In the genomic region with DNA sequence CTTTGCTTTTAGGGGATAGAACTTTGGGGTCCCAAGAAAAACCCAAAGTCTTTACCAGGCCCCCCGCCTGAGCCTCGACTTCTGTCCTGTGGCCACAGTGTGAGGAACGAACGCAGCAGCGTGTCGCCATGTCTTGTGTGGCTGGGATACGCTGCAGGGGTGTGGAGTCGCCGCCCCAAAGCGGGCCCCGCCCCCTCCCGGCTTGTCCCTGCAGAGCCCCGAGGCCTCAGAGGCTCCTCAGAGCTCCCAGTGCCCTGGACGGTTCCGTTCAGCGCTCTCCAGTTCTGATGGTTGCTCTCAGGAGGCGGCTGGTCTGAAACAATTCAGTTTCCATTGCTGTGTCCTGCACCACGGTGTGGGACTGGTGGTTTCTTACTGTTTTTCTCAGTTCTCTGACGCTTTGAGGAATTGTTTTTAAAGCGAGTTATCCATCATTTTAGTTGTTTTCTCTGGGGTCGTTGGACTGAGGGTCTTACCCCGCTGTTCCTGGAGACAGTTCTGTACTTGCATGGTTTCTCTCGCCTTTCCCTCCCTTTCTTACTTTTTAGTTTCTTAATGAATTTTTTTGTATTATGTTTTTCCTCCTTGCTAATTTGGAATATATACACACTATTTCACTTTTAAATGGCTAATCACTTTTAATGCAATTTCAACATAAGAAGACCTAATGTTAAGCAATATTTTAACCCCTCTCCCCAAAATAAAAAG, we compare ENCODE assay signal across 7 cellular contexts. TPM values are rescaled to one million over a fixed set of nuclear protein-coding genes. Genes with fewer than 3 reads are reported as not detected.
DNase-seq lines count a peak whose midpoint lies in the region; ATAC-seq and TF ChIP-seq lines count a peak whose summit lies in the region.
"Had no signal": no experiment of that assay in that cellular context is flagged by ENCODE, and none has a peak within 500 bp of the region (broad histone marks: within the 10 kb centered on the region; RNA-seq: fewer than 3 reads in every experiment).

No MANE protein-coding gene starts in this region.

- 32% methylated on average over 16 of the region's 23 CpGs for WGBS in smooth muscle cell (ENCODE audit: low lambda C conversion rate)
- 83 to 86% methylated on average over 4 to 7 of the region's 23 CpGs for WGBS in gastroesophageal sphincter (ENCODE audit: low coverage in 1 of 2), 2 donors

- H3K9me3 Mint-ChIP-seq in CD8-positive, alpha-beta T cell: no peaks in the 10 kb centered on the region
- H3K9me3 Mint-ChIP-seq in effector memory CD8-positive, alpha-beta T cell: no peaks in the 10 kb centered on the region

- peak overlapping the region; percentile 81 for H2AFZ ChIP-seq in smooth muscle cell (ENCODE audit: low read depth)

- no peak for TF ChIP-seq CTCF in CD8-positive, alpha-beta T cell (IDR thresholded peaks at IDR 0.05)
- TF ChIP-seq CTCF in smooth muscle cell (IDR thresholded peaks at IDR 0.05; ENCODE audit: borderline replicate concordance, insufficient read depth, poor library complexity, severe bottlenecking): no peak
- TF ChIP-seq CTCF in gastroesophageal sphincter (IDR thresholded peaks at IDR 0.05): no peak
- TF ChIP-seq CTCF in omental fat pad (IDR thresholded peaks at IDR 0.05): no peak

- peak; percentile 41 to 82 (median 72) for DNase-seq in CD8-positive, alpha-beta T cell
- DNase-seq in T-helper 9 cell: peak; percentile 51
- peak; percentile 30 to 48 (median 37) for DNase-seq in effector memory CD8-positive, alpha-beta T cell
- DNase-seq in smooth muscle cell (lab: John Stamatoyannopoulos, UW; ENCODE audit: unreplicated experiment): peak; percentile 32
- DNase-seq in omental fat pad (ENCODE audit: low spot score): no peak

- H3K36me3 ChIP-seq in CD8-positive, alpha-beta T cell (ENCODE audit: insufficient read depth, low read length): no peaks in the 10 kb centered on the region
- no peaks in the 10 kb centered on the region for H3K36me3 ChIP-seq in smooth muscle cell (ENCODE audit: low read depth)
- H3K36me3 ChIP-seq in gastroesophageal sphincter: peaks cover 0 to 15% of the 10 kb centered on the region in 2 donors

- ATAC-seq in CD8-positive, alpha-beta T cell: peak; percentile 50
- peak; percentile 28 for ATAC-seq in effector memory CD8-positive, alpha-beta T cell (replicated peaks)
- ATAC-seq in gastroesophageal sphincter: no peak
- ATAC-seq in omental fat pad (ENCODE audit: low FRiP score): no peak

- H3K4me1 ChIP-seq in CD8-positive, alpha-beta T cell (ENCODE audit: insufficient read depth, low read length): peaks cover 35% of the 10 kb centered on the region
- H3K4me1 ChIP-seq in smooth muscle cell (ENCODE audit: low read depth) (peaks cover 18% of the 10 kb centered on the region), gastroesophageal sphincter (peaks cover 0 to 37% (median 24%) of the 10 kb centered on the region in 3 donors)

- peak overlapping the region; percentile 42 for H3K4me3 ChIP-seq in CD8-positive, alpha-beta T cell (ENCODE audit: low read depth, low read length)
- peak overlapping the region; percentile 45 for H3K4me3 ChIP-seq in smooth muscle cell
- peak overlapping the region in 1 of 2 donors; percentile 18 for H3K4me3 ChIP-seq in gastroesophageal sphincter

- no peaks in the 10 kb centered on the region for H3K27me3 Mint-ChIP-seq in CD8-positive, alpha-beta T cell (ENCODE audit: low read depth)
- H3K27me3 Mint-ChIP-seq in effector memory CD8-positive, alpha-beta T cell: no peaks in the 10 kb centered on the region

- no peak overlapping the region for H3K9ac ChIP-seq in smooth muscle cell (ENCODE audit: low read depth)

- peak overlapping the region; percentile 26 for H3K27ac ChIP-seq in CD8-positive, alpha-beta T cell (ENCODE audit: low read depth, low read length)
- H3K27ac ChIP-seq in smooth muscle cell (ENCODE audit: low read depth) (no peak overlapping the region), gastroesophageal sphincter (no peak overlapping the region)
- H3K27ac ChIP-seq: tibial artery had no signal

- no peaks in the 10 kb centered on the region for H4K20me1 ChIP-seq in smooth muscle cell (ENCODE audit: low read depth)

- H3K4me1 Mint-ChIP-seq in CD8-positive, alpha-beta T cell (ENCODE audit: low read depth): peaks cover 31% of the 10 kb centered on the region
- H3K4me1 Mint-ChIP-seq in effector memory CD8-positive, alpha-beta T cell (ENCODE audit: low read depth in 2 of 2): peaks cover 7 to 14% of the 10 kb centered on the region in 2 donors

- H3K4me3 Mint-ChIP-seq in CD8-positive, alpha-beta T cell: peak overlapping the region; percentile 74
- peak overlapping the region; percentile 51 to 89 for H3K4me3 Mint-ChIP-seq in effector memory CD8-positive, alpha-beta T cell

- H3K27me3 ChIP-seq in CD8-positive, alpha-beta T cell (ENCODE audit: insufficient read depth, low read length): no peaks in the 10 kb centered on the region
- H3K27me3 ChIP-seq in smooth muscle cell (ENCODE audit: low read depth) (no peaks in the 10 kb centered on the region), gastroesophageal sphincter (no peaks in the 10 kb centered on the region)
- H3K27me3 ChIP-seq: tibial artery had no signal

- intact Hi-C loops in CD8-positive, alpha-beta T cell (cut with DNase I, micrococcal nuclease): loop anchor here (5.0 kb wide), 3 partner anchors 203 to 648 kb away; a partner anchor contains a TSS

- TF ChIP-seq EP300 in gastroesophageal sphincter (IDR thresholded peaks at IDR 0.05): no peak

- H3K9me3 ChIP-seq in CD8-positive, alpha-beta T cell (ENCODE audit: low read length): no peaks in the 10 kb centered on the region
- H3K9me3 ChIP-seq in smooth muscle cell (replicated peaks; ENCODE audit: low read depth) (no peaks in the 10 kb centered on the region), gastroesophageal sphincter (no peaks in the 10 kb centered on the region)
- H3K9me3 ChIP-seq: tibial artery had no signal

- H3F3A ChIP-seq in smooth muscle cell (ENCODE audit: low read depth): no peaks in the 10 kb centered on the region

- H3K79me2 ChIP-seq in smooth muscle cell (ENCODE audit: low read depth): no peaks in the 10 kb centered on the region

- CTCF ChIA-PET in CD8-positive, alpha-beta T cell (lab: Charles Lee): interaction anchor here (1.4 to 3.2 kb wide), 2 partner anchors 55 to 244 kb away, joined by 4 to 44 read pairs; no protein-coding TSS in a partner anchor

- H3K4me2 ChIP-seq in smooth muscle cell: peak overlapping the region; percentile 90

- no peaks in the 10 kb centered on the region for H3K36me3 Mint-ChIP-seq in CD8-positive, alpha-beta T cell
- H3K36me3 Mint-ChIP-seq in effector memory CD8-positive, alpha-beta T cell (ENCODE audit: insufficient read depth): no peaks in the 10 kb centered on the region

- H3K27ac Mint-ChIP-seq in CD8-positive, alpha-beta T cell: peak overlapping the region; percentile 79
- no peak overlapping the region for H3K27ac Mint-ChIP-seq in effector memory CD8-positive, alpha-beta T cell

- no peak for TF ChIP-seq POLR2A in gastroesophageal sphincter (IDR thresholded peaks at IDR 0.05)

- POLR2A ChIA-PET in CD8-positive, alpha-beta T cell (lab: Charles Lee): no interaction called here

RNA-seq across cellular contexts. Expression of a gene that starts 1.6 kb away (rescaled TPM):
- total RNA-seq in CD8-positive, alpha-beta T cell: 10 to 100 TPM; 54.3 to 62.0 TPM
- 6.3 and 9.6 TPM in 2 replicates for total RNA-seq in smooth muscle cell
- 47.4 and 49.9 TPM in 2 replicates for polyA plus RNA-seq in smooth muscle cell
- 10 to 100 TPM in 2 of 4 donors, 1 to 10 TPM in 2; 4.6 to 15.1 (median 12.2) TPM for total RNA-seq in gastroesophageal sphincter
- total RNA-seq in omental fat pad: 10 to 100 TPM; 15.5 to 32.2 (median 16.9) TPM

RNA-seq across cellular contexts. Expression of a gene that starts 7.9 kb away (rescaled TPM):
- total RNA-seq in CD8-positive, alpha-beta T cell: under 1 TPM; 0.31 to 0.35 TPM
- 0.67 TPM in 1 of 2 replicates, not detected in the other for total RNA-seq in smooth muscle cell
- polyA plus RNA-seq in smooth muscle cell: 1.6 and 1.7 TPM in 2 replicates
- not detected for total RNA-seq in gastroesophageal sphincter
- total RNA-seq in omental fat pad: under 1 TPM in 2 of 4 donors, not detected in 2; 0.09 to 0.12 TPM

RNA-seq across cellular contexts. Expression of a gene that starts 11.9 kb away (rescaled TPM):
- total RNA-seq in CD8-positive, alpha-beta T cell: 10 to 100 TPM; 28.2 to 29.7 TPM
- 4.2 and 6.5 TPM in 2 replicates for total RNA-seq in smooth muscle cell
- 14.9 and 16.2 TPM in 2 replicates for polyA plus RNA-seq in smooth muscle cell
- 10 to 100 TPM in 2 of 4 donors, 1 to 10 TPM in 2; 7.5 to 13.5 (median 9.3) TPM for total RNA-seq in gastroesophageal sphincter
- total RNA-seq in omental fat pad: 10 to 100 TPM in 1 of 4 donors, 1 to 10 TPM in 3; 4.8 to 10.2 (median 8.1) TPM

RNA-seq across cellular contexts. Expression of a gene that starts 26.1 kb away (rescaled TPM):
- total RNA-seq in CD8-positive, alpha-beta T cell: 10 to 100 TPM; 26.3 to 30.2 TPM
- total RNA-seq in smooth muscle cell: 11.7 and 16.1 TPM in 2 replicates
- polyA plus RNA-seq in smooth muscle cell: 29.6 and 30.7 TPM in 2 replicates
- 10 to 100 TPM; 21.9 to 36.8 (median 25.4) TPM for total RNA-seq in gastroesophageal sphincter
- 10 to 100 TPM; 25.1 to 91.7 (median 68.8) TPM for total RNA-seq in omental fat pad

RNA-seq across cellular contexts. Expression of a gene that starts 53.0 kb away (rescaled TPM):
- 10 to 100 TPM; 44.9 to 47.2 TPM for total RNA-seq in CD8-positive, alpha-beta T cell
- 20.6 and 30.4 TPM in 2 replicates for total RNA-seq in smooth muscle cell
- 27.6 and 35.2 TPM in 2 replicates for polyA plus RNA-seq in smooth muscle cell
- 10 to 100 TPM; 21.7 to 40.3 (median 24.2) TPM for total RNA-seq in gastroesophageal sphincter
- 10 to 100 TPM; 21.9 to 35.3 (median 23.1) TPM for total RNA-seq in omental fat pad

Comparison
In these comparisons a context has a peak if more than half of its experiments do, and no peak if none do; other contexts are left out.
1. ATAC-seq: peak in CD8-positive, alpha-beta T cell (single experiment) and effector memory CD8-positive, alpha-beta T cell (single experiment); none in gastroesophageal sphincter (single experiment) and omental fat pad (single experiment).